In the genomic region with DNA sequence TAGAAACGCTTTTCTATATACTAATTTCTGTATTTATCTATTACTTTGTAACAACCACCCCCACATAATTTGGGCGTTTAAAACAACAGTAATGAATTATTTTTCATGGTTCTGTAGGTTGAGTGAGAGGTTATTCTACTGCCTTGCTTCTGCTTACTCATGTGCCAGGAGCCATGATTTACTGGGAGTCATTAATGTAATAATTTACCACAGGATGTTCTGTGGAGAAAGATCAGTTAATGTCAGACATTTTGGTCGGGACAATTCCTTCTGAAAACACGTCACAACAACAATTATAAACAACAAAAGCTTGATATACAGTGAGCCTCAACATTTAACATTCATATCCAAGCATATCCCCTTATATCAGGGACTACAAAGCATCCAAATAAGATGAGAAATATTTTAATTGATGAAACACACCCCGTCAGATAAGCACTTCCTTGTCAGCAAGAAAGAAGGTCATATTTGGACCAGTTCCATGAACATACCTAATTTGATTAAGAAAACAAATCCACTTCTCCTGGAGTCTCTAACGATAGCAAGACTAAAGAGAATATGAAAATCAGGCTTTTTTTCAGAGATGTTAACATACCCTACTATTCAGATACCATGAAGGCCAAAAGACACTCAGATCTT, we compare ENCODE assay signal across 18 cellular contexts.
"Had no signal": no experiment of that assay in that cellular context is flagged by ENCODE, and none has a peak within 500 bp of the region (broad histone marks: within the 10 kb centered on the region; RNA-seq: fewer than 3 reads in every experiment).

No MANE protein-coding gene starts in this region.

- H3K27me3 Mint-ChIP-seq: brain; stimulated activated naive B cell treated with anti-CD40 and anti-IgM and Interleukin-4, amounts not matched to agents 10 μg/mL and 1 μg/mL and 100 μg/mL, for 72 hours had no signal

- H3K27ac Mint-ChIP-seq: activated CD4-positive, alpha-beta T cell treated with anti-CD3 and anti-CD28 coated beads, Interleukin-2, amount 10 ng/mL, durations not matched to agents 7 days and 5 days; activated naive CD4-positive, alpha-beta T cell treated with anti-CD3 and anti-CD28 coated beads, Interleukin-2, amount 50 U/mL, for 24 hours; activated T-helper 2 cell treated with anti-CD3 and anti-CD28 coated beads, Interferon-gamma antibody, Interleukin-2, Interleukin-4, amounts not matched to agents 10 μg/mL and 5 μg/mL and 100 μg/mL, durations not matched to agents 14 hours and 24 hours and 36 hours; brain; endodermal cell; naive thymus-derived CD4-positive, alpha-beta T cell; stimulated activated naive B cell treated with anti-CD40 and anti-IgM and Interleukin-4, amounts not matched to agents 10 μg/mL and 1 μg/mL and 100 μg/mL, for 72 hours had no signal

- H3K4me1 Mint-ChIP-seq: activated naive CD4-positive, alpha-beta T cell treated with anti-CD3 and anti-CD28 coated beads, Interleukin-2, amount 50 U/mL, for 24 hours; stimulated activated naive B cell treated with anti-CD40 and anti-IgM and Interleukin-4, amounts not matched to agents 10 μg/mL and 1 μg/mL and 100 μg/mL, for 72 hours had no signal

- H3K9me3 Mint-ChIP-seq: activated CD4-positive, alpha-beta T cell treated with anti-CD3 and anti-CD28 coated beads, Interleukin-2, amount 10 ng/mL, durations not matched to agents 7 days and 5 days; activated naive CD4-positive, alpha-beta T cell treated with anti-CD3 and anti-CD28 coated beads, Interleukin-2, amount 50 U/mL, for 24 hours; activated T-helper 2 cell treated with anti-CD3 and anti-CD28 coated beads, Interferon-gamma antibody, Interleukin-2, Interleukin-4, amounts not matched to agents 10 μg/mL and 5 μg/mL and 100 μg/mL, durations not matched to agents 14 hours and 24 hours and 36 hours; naive thymus-derived CD4-positive, alpha-beta T cell had no signal

- DNase-seq: activated CD4-positive, alpha-beta T cell treated with anti-CD3 and anti-CD28 coated beads, Interleukin-2, amount 10 ng/mL, durations not matched to agents 7 days and 5 days; activated CD4-positive, CD25-positive, alpha-beta regulatory T cell; activated T-cell treated with anti-CD3 and anti-CD28 coated beads for 4 hours; amniotic stem cell; endodermal cell; foreskin fibroblast; heart right ventricle; lower lobe of right lung; naive thymus-derived CD4-positive, alpha-beta T cell; posterior cingulate gyrus; spleen; stimulated activated CD4-positive, alpha-beta T cell treated with anti-CD3 and anti-CD28 coated beads, Interleukin-1b, Interleukin-23, amount 100 ng/mL, for 48 hours; stimulated activated naive B cell treated with anti-CD40 and anti-IgM and Interleukin-4, amounts not matched to agents 10 μg/mL and 1 μg/mL and 100 μg/mL, for 72 hours; substantia nigra; transverse colon had no signal

- H3K4me3 Mint-ChIP-seq: activated CD4-positive, alpha-beta T cell treated with anti-CD3 and anti-CD28 coated beads, Interleukin-2, amount 10 ng/mL, durations not matched to agents 7 days and 5 days; activated naive CD4-positive, alpha-beta T cell treated with anti-CD3 and anti-CD28 coated beads, Interleukin-2, amount 50 U/mL, for 24 hours; brain; endodermal cell; naive thymus-derived CD4-positive, alpha-beta T cell; stimulated activated naive B cell treated with anti-CD40 and anti-IgM and Interleukin-4, amounts not matched to agents 10 μg/mL and 1 μg/mL and 100 μg/mL, for 72 hours had no signal

- H3K36me3 Mint-ChIP-seq: activated naive CD4-positive, alpha-beta T cell treated with anti-CD3 and anti-CD28 coated beads, Interleukin-2, amount 50 U/mL, for 24 hours; brain; naive thymus-derived CD4-positive, alpha-beta T cell; stimulated activated naive B cell treated with anti-CD40 and anti-IgM and Interleukin-4, amounts not matched to agents 10 μg/mL and 1 μg/mL and 100 μg/mL, for 72 hours had no signal

- ATAC-seq: heart right ventricle; lower lobe of right lung; naive thymus-derived CD4-positive, alpha-beta T cell; stimulated activated naive B cell treated with anti-CD40 and anti-IgM and Interleukin-4, amounts not matched to agents 10 μg/mL and 1 μg/mL and 100 μg/mL, for 72 hours had no signal
